In the genomic region with DNA sequence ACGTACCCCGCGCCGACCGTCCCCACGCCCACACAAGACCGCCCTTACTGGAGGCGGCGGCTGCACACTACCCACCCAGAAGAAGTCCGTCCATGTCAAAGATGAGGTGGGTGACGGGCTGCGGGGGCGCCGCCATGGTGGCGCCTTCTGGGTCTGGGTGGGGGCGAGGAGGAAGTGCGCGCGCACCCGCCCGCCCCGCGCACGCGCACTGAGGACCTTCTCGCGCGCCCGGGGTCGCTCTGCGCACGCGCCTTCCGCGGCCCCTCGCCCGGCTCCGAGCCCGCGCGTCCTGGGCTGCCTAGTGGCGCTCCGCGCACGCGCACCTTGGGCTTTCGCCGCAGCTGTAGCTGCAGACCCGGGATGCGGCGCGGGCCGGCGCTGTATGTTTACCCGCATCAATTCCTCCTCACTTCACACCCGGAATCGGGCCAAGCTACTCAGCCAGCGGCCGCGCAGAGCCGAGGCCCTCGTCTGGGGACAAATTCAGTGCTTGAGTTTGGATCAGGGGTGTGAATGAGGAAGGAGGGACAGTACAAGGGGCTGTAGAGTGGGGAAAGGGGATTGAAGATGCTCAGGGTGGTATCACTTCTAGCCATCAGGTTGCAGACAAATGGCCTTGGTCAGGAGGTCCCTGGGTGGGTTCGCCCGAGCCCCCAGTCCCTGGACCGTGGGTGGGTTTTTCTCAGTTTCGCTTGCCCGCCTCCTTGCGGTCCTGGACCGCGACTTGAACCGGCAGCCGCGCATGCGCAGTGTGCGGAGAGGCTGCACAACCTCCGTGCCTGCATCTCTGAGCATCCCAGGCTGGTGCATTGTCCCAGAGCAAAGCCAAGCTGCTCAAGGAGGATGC, we compare ENCODE assay signal across 8 cellular contexts. TPM values are rescaled to one million over a fixed set of nuclear protein-coding genes. Genes with fewer than 3 reads are reported as not detected.
DNase-seq lines count a peak whose midpoint lies in the region; ATAC-seq and TF ChIP-seq lines count a peak whose summit lies in the region.

A gene (minus strand): TSS at position 176 of the 847 bp plus-strand sequence. CDS start 40 bp downstream, at position 136.

- TF ChIP-seq CTCF in glutamatergic neuron (IDR thresholded peaks at IDR 0.05; ENCODE audit: partially characterized antibody, unreplicated experiment) (no peak), ovary (IDR thresholded peaks at IDR 0.05) (peak in 2 of 3 donors; percentile 28 to 36), thoracic aorta (IDR thresholded peaks at IDR 0.05) (peak; percentile 27)

- DNase-seq in NCI-H1048 (lab: John Stamatoyannopoulos, UW) (peak; percentile 83), SKM-1 (lab: John Stamatoyannopoulos, UW; ENCODE audit: unreplicated experiment) (peak; percentile 34), glutamatergic neuron (peak; percentile 86), ovary (peak; percentile 89 to 95 (median 93)), thoracic aorta (ENCODE audit: low spot score) (peak; percentile 13)
- DNase-seq in activated naive CD4-positive, alpha-beta T cell treated with anti-CD3 and anti-CD28 coated beads, Interleukin-2, amount 50 U/mL, for 72 hours (ENCODE audit: low spot score in 2 of 2) = peak; percentile 77 to 88

- H3K36me3 ChIP-seq in ovary = no peaks in the 10 kb centered on the region
- H3K36me3 ChIP-seq in thoracic aorta = no peaks in the 10 kb centered on the region

- TF ChIP-seq EP300 in ovary (IDR thresholded peaks at IDR 0.05) = no peak

- H3K27ac ChIP-seq in ovary = peak within 1 kb of the TSS; percentile 68 to 88
- peak within 1 kb of the TSS; percentile 74 to 78 for H3K27ac ChIP-seq in thoracic aorta

- no peaks in the 10 kb centered on the region for H3K9me3 ChIP-seq in ovary
- H3K9me3 ChIP-seq in thoracic aorta = no peaks in the 10 kb centered on the region

- H3K27me3 ChIP-seq in ovary (no peaks in the 10 kb centered on the region), thoracic aorta (replicated peaks; ENCODE audit: insufficient read depth) (no peaks in the 10 kb centered on the region)

- peak within 1 kb of the TSS; percentile 86 for H3K4me3 Mint-ChIP-seq in glutamatergic neuron (ENCODE audit: unreplicated experiment)

- peak within 1 kb of the TSS; percentile 82 to 85 for H3K27ac Mint-ChIP-seq in activated naive CD4-positive, alpha-beta T cell treated with anti-CD3 and anti-CD28 coated beads, Interleukin-2, amount 50 U/mL, for 72 hours
- H3K27ac Mint-ChIP-seq in glutamatergic neuron (ENCODE audit: unreplicated experiment) = peak within 1 kb of the TSS; percentile 92

- ATAC-seq in HG02571 (IDR thresholded peaks at IDR 0.05; ENCODE audit: unreplicated experiment) (peak; percentile 77), thoracic aorta (ENCODE audit: insufficient number of reproducible peaks, low FRiP score, low read depth) (peak; percentile 88)
- ATAC-seq in activated naive CD4-positive, alpha-beta T cell treated with anti-CD3 and anti-CD28 coated beads, Interleukin-2, amount 50 U/mL, for 72 hours = peak; percentile 88 to 90

- peak within 1 kb of the TSS; percentile 76 for H3K4me3 ChIP-seq in ovary
- H3K4me3 ChIP-seq in thoracic aorta = peak within 1 kb of the TSS; percentile 79

- peaks cover 12% of the 10 kb centered on the region for H3K4me1 Mint-ChIP-seq in glutamatergic neuron (ENCODE audit: low read depth, unreplicated experiment)

- intact Hi-C loops in ovary (cut with DNase I) = loop anchor here in 1 of 4 donors (10.0 kb wide), 1 partner anchor 777 kb away; a partner anchor contains a TSS

- no peaks in the 10 kb centered on the region for H3K36me3 Mint-ChIP-seq in activated naive CD4-positive, alpha-beta T cell treated with anti-CD3 and anti-CD28 coated beads, Interleukin-2, amount 50 U/mL, for 72 hours
- no peaks in the 10 kb centered on the region for H3K36me3 Mint-ChIP-seq in glutamatergic neuron (ENCODE audit: unreplicated experiment)

- H3K27me3 Mint-ChIP-seq in glutamatergic neuron (ENCODE audit: unreplicated experiment) = peaks cover 3% of the 10 kb centered on the region

- H3K4me1 ChIP-seq in ovary (ENCODE audit: insufficient read depth) = no peaks in the 10 kb centered on the region
- H3K4me1 ChIP-seq in thoracic aorta (ENCODE audit: control insufficient read depth in 1 of 2, low read depth in 2 of 2) = no peaks in the 10 kb centered on the region

- H3K9me3 Mint-ChIP-seq in activated naive CD4-positive, alpha-beta T cell treated with anti-CD3 and anti-CD28 coated beads, Interleukin-2, amount 50 U/mL, for 72 hours = no peaks in the 10 kb centered on the region
- H3K9me3 Mint-ChIP-seq in glutamatergic neuron (ENCODE audit: unreplicated experiment) = peaks cover 8% of the 10 kb centered on the region

- TF ChIP-seq POLR2A in GM10847 (IDR thresholded peaks at IDR 0.05; ENCODE audit: extremely low read depth, insufficient read length) = peak; percentile 62
- TF ChIP-seq POLR2A in ovary (IDR thresholded peaks at IDR 0.05) = peak; percentile 65

- 0% methylated on average over 34 to 76 of the region's 76 CpGs for WGBS in ovary, 3 donors

RNA-seq across cellular contexts. Expression of the gene that starts here (rescaled TPM):
- 10 to 100 TPM in 1 of 2 donors, 1 to 10 TPM in 1; 4.3 to 14.1 TPM for total RNA-seq in activated naive CD4-positive, alpha-beta T cell treated with anti-CD3 and anti-CD28 coated beads, Interleukin-2, amount 50 U/mL, for 72 hours
- total RNA-seq in glutamatergic neuron (ENCODE audit: unreplicated experiment) = 22.7 TPM
- total RNA-seq in ovary = 10 to 100 TPM in 6 of 7 donors, 1 to 10 TPM in 1; 7.3 to 17.9 (median 14.8) TPM
- 10 to 100 TPM in 1 of 2 donors, 1 to 10 TPM in 1; 7.0 to 15.0 TPM for polyA plus RNA-seq in ovary
- 10 to 100 TPM in 1 of 2 donors, 1 to 10 TPM in 1; 3.4 to 12.7 TPM for total RNA-seq in thoracic aorta

Comparison
In these comparisons a context has a peak if more than half of its experiments do, and no peak if none do; other contexts are left out.
1. Peak in every context shown above with its lines: DNase-seq, ATAC-seq, H3K4me3 ChIP-seq and H3K27ac ChIP-seq.
2. DNase-seq: peak in every context shown above with its lines; median percentile 93 in ovary; 86 in glutamatergic neuron; 83 in NCI-H1048; 82 in activated naive CD4-positive, alpha-beta T cell treated with anti-CD3 and anti-CD28 coated beads, Interleukin-2, amount 50 U/mL, for 72 hours; 34 in SKM-1; 13 in thoracic aorta.